ENCODE assay signal across 16 cellular contexts in genomic region chr9:36034911-36035490, GRCh38.
"Had no signal": no experiment of that assay in that cellular context is flagged by ENCODE, and none has a peak within 500 bp of the region (broad histone marks: within the 10 kb centered on the region; RNA-seq: fewer than 3 reads in every experiment).

No MANE protein-coding gene starts in this region.

- H3K27ac Mint-ChIP-seq: activated CD4-positive, alpha-beta memory T cell treated with anti-CD3 and anti-CD28 coated beads, Interleukin-2, amount 10 ng/mL, durations not matched to agents 7 days and 5 days; activated T-cell treated with anti-CD3 and anti-CD28 coated beads, Interleukin-2, amount 50 U/mL, for 24 hours; memory B cell; stimulated activated naive CD8-positive, alpha-beta T cell treated with anti-CD3 and anti-CD28 coated beads, Interleukin-15, amount 100 ng/mL, for 72 hours; WTC11 had no signal

- H3K4me3 Mint-ChIP-seq: activated CD4-positive, alpha-beta memory T cell treated with anti-CD3 and anti-CD28 coated beads, Interleukin-2, amount 10 ng/mL, durations not matched to agents 7 days and 5 days; stimulated activated naive CD8-positive, alpha-beta T cell treated with anti-CD3 and anti-CD28 coated beads, Interleukin-15, amount 100 ng/mL, for 72 hours; WTC11 had no signal

- H3K4me3 ChIP-seq: cardiac muscle cell, dorsolateral prefrontal cortex, ovary, SJSA1, upper lobe of right lung had no signal

- H3K9me3 ChIP-seq: ovary, SJSA1, upper lobe of right lung had no signal

- H3K27me3 ChIP-seq: dorsolateral prefrontal cortex, ovary, SJSA1, upper lobe of right lung had no signal

- H3K9me3 Mint-ChIP-seq: activated CD4-positive, alpha-beta memory T cell treated with anti-CD3 and anti-CD28 coated beads, Interleukin-2, amount 10 ng/mL, durations not matched to agents 7 days and 5 days; activated T-cell treated with anti-CD3 and anti-CD28 coated beads, Interleukin-2, amount 50 U/mL, for 24 hours; memory B cell; naive thymus-derived CD8-positive, alpha-beta T cell; stimulated activated naive CD8-positive, alpha-beta T cell treated with anti-CD3 and anti-CD28 coated beads, Interleukin-15, amount 100 ng/mL, for 72 hours; WTC11 had no signal

- DNase-seq: activated CD4-positive, alpha-beta memory T cell treated with anti-CD3 and anti-CD28 coated beads, Interleukin-2, amount 10 ng/mL, durations not matched to agents 7 days and 5 days; activated CD4-positive, alpha-beta T cell treated with anti-CD3 and anti-CD28 coated beads for 4 hours; activated T-cell treated with anti-CD3 and anti-CD28 coated beads, Interleukin-2, amount 50 U/mL, for 24 hours; dorsolateral prefrontal cortex; foreskin fibroblast; kidney glomerular epithelial cell; left ventricle myocardium superior; naive thymus-derived CD8-positive, alpha-beta T cell; ovary; stimulated activated naive CD8-positive, alpha-beta T cell treated with anti-CD3 and anti-CD28 coated beads, Interleukin-15, amount 100 ng/mL, for 72 hours; upper lobe of right lung had no signal

- H3K36me3 Mint-ChIP-seq: memory B cell; naive thymus-derived CD8-positive, alpha-beta T cell; WTC11 had no signal

- ATAC-seq: left ventricle myocardium superior; naive thymus-derived CD8-positive, alpha-beta T cell; sciatic nerve; stimulated activated naive CD8-positive, alpha-beta T cell treated with anti-CD3 and anti-CD28 coated beads, Interleukin-15, amount 100 ng/mL, for 72 hours; upper lobe of right lung; WTC11 had no signal

- H3K36me3 ChIP-seq: cardiac muscle cell, ovary, upper lobe of right lung had no signal

- H3K27ac ChIP-seq: cardiac muscle cell, ovary, SJSA1, upper lobe of right lung had no signal
